1 cellular context compared by ENCODE assay signal in the genomic region with DNA sequence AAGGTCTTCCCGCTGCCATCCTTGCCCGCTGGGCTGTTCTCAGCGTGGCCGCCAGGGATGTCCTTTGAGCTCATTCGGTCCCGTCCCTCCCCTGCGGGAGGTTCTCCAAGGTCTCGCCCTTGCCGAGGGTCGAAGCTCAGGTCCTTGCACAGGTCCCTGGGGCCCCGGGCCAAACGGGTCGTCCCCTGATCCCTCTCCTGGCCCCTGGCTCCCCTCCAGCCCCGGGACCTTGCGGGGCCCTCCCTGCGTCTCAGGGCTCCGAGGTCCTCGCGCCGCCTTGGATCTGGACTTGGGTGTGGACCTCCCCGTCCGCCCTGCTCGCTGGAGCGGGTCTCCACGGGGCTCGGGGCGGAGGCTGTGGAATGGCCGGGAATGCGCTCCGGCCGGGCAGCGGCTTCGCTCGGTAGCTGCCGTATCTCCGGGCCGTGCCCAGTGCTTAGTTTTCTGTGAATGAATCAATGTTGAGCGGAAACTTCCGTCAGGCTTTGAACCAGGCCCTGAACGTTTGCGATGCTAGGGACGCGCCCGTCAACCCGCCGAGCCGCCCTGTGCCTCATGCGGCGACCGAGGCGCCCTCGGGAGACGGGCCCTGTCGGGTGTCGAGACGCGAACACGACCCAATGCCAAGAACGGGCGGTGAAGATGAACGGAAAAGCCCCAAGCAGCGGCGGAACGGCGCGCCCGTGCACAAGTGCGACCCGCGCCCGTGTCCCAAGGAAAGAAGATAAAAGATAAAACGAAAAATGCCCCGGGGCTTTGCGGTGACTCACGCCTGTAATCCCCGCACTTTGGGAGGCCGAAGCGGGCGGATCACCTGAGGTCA.
TF ChIP-seq lines count a peak whose summit lies in the region.

No MANE protein-coding gene starts in this region.

TF ChIP-seq in IMR-90, 13 proteins besides CTCF, POLR2A, EP300 and RAD21:
- no peak for TF ChIP-seq CEBPB (IDR thresholded peaks at IDR 0.05; ENCODE audit: low read depth, low read length)
- TF ChIP-seq MAFK (IDR thresholded peaks at IDR 0.05; ENCODE audit: low read depth, low read length) = no peak
- no peak for TF ChIP-seq CHD1 (IDR thresholded peaks at IDR 0.05; ENCODE audit: low read depth, low read length)
- no peak for TF ChIP-seq MAZ (IDR thresholded peaks at IDR 0.05; ENCODE audit: borderline replicate concordance, low read depth, low read length)
- no peak for TF ChIP-seq RCOR1 (IDR thresholded peaks at IDR 0.05; ENCODE audit: insufficient replicate concordance, low read length)
- no peak for TF ChIP-seq BHLHE40 (IDR thresholded peaks at IDR 0.05; ENCODE audit: low read depth, low read length)
- no peak for TF ChIP-seq RFX5 (IDR thresholded peaks at IDR 0.05; ENCODE audit: low read depth, low read length)
- TF ChIP-seq USF2 (IDR thresholded peaks at IDR 0.05; ENCODE audit: low read depth, low read length) = no peak
- no peak for TF ChIP-seq SMC3 (IDR thresholded peaks at IDR 0.05; ENCODE audit: low read depth, low read length)
- no peak for TF ChIP-seq FOS (IDR thresholded peaks at IDR 0.05; ENCODE audit: low read depth, low read length)
- TF ChIP-seq, protein P1, sequence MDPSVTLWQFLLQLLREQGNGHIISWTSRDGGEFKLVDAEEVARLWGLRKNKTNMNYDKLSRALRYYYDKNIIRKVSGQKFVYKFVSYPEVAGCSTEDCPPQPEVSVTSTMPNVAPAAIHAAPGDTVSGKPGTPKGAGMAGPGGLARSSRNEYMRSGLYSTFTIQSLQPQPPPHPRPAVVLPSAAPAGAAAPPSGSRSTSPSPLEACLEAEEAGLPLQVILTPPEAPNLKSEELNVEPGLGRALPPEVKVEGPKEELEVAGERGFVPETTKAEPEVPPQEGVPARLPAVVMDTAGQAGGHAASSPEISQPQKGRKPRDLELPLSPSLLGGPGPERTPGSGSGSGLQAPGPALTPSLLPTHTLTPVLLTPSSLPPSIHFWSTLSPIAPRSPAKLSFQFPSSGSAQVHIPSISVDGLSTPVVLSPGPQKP (IDR thresholded peaks at IDR 0.05; ENCODE audit: borderline replicate concordance, low read depth, low read length) = no peak
- no peak for TF ChIP-seq NFE2L2 (IDR thresholded peaks at IDR 0.05; ENCODE audit: low read depth, low read length)
- no peak for TF ChIP-seq MXI1 (IDR thresholded peaks at IDR 0.05; ENCODE audit: borderline replicate concordance, low read depth, low read length)
TF ChIP-seq in IMR-90: peak in this region for 0.
